1 cellular context compared by ENCODE assay signal in genomic region chr2:26345554-26346453, GRCh38.
TF ChIP-seq lines count a peak whose summit lies in the region.

A gene with protein sequence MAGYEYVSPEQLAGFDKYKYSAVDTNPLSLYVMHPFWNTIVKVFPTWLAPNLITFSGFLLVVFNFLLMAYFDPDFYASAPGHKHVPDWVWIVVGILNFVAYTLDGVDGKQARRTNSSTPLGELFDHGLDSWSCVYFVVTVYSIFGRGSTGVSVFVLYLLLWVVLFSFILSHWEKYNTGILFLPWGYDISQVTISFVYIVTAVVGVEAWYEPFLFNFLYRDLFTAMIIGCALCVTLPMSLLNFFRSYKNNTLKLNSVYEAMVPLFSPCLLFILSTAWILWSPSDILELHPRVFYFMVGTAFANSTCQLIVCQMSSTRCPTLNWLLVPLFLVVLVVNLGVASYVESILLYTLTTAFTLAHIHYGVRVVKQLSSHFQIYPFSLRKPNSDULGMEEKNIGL (plus strand): TSS chr2:26346143. CDS start chr2:26346233, 90 bp downstream.

TF ChIP-seq in HepG2, 621 proteins besides CTCF, POLR2A, EP300 and RAD21 (continued from another document and continues in another):
- TF ChIP-seq ZXDC (CRISPR knock-in tag; IDR thresholded peaks at IDR 0.05) (peak; percentile 67; the same call in 1 of the 2 replicates), HNF4G (IDR thresholded peaks at IDR 0.05; ENCODE audit: borderline replicate concordance, low read depth, low read length) (peak; percentile 45; the same call in 1 of the 2 replicates), HNF4G (CRISPR knock-in tag; IDR thresholded peaks at IDR 0.05; ENCODE audit: borderline replicate concordance, low read depth) (no peak; the same call in none of the 2 replicates), ZZZ3 (CRISPR knock-in tag; IDR thresholded peaks at IDR 0.05; ENCODE audit: borderline replicate concordance) (peak; percentile 75; the same call in 1 of the 2 replicates), KAT7 (CRISPR knock-in tag; IDR thresholded peaks at IDR 0.05; ENCODE audit: borderline replicate concordance) (0 out of 2 replicates have a peak, but pooled peaks have one; percentile 67), MED1 (CRISPR knock-in tag; IDR thresholded peaks at IDR 0.05) (peak; percentile 75), ZNF138 (CRISPR knock-in tag; IDR thresholded peaks at IDR 0.05; ENCODE audit: low read depth) (peak; percentile 87; the same call in 1 of the 2 replicates), PCBP2 (optimal IDR thresholded peaks at IDR 0.05; ENCODE audit: low read depth, low read length, poor library complexity, severe bottlenecking) (no peak), ZBTB42 (CRISPR knock-in tag; IDR thresholded peaks at IDR 0.05) (0 out of 2 replicates have a peak, but pooled peaks have one; percentile 91), BORCS8-MEF2B (CRISPR knock-in tag; IDR thresholded peaks at IDR 0.05) (peak; percentile 92), ZNF274 (CRISPR knock-in tag; IDR thresholded peaks at IDR 0.05) (peak; percentile 93; the same call in 1 of the 2 replicates), PTBP1 (IDR thresholded peaks at IDR 0.05; ENCODE audit: low read depth, low read length, poor library complexity, severe bottlenecking) (no peak), U2AF2 (IDR thresholded peaks at IDR 0.05; ENCODE audit: low read depth, low read length) (no peak), ZNF629 (CRISPR knock-in tag; conservative IDR thresholded peaks at IDR 0.05) (0 out of 2 replicates have a peak, but pooled peaks have one; percentile 17), TP53 (CRISPR knock-in tag; conservative IDR thresholded peaks at IDR 0.05) (no peak), ZNF142 (CRISPR knock-in tag; IDR thresholded peaks at IDR 0.05) (peak; percentile 59), ZFP90 (CRISPR knock-in tag; IDR thresholded peaks at IDR 0.05; ENCODE audit: borderline replicate concordance) (0 out of 2 replicates have a peak, but pooled peaks have one; percentile 79), MEIS1 (CRISPR knock-in tag; IDR thresholded peaks at IDR 0.05; ENCODE audit: borderline replicate concordance) (no peak; the same call in 1 of the 2 replicates), MAX (IDR thresholded peaks at IDR 0.05) (peak; percentile 52), TBX2 (CRISPR knock-in tag; IDR thresholded peaks at IDR 0.05; ENCODE audit: borderline replicate concordance) (peak; percentile 95), CEBPB (IDR thresholded peaks at IDR 0.05; ENCODE audit: borderline replicate concordance, low read depth, low read length) (peak; percentile 34; the same call in 1 of the 2 replicates), HOXD1 (CRISPR knock-in tag; IDR thresholded peaks at IDR 0.05) (peak; percentile 38; the same call in 1 of the 2 replicates), SCMH1 (CRISPR knock-in tag; IDR thresholded peaks at IDR 0.05; ENCODE audit: borderline replicate concordance) (no peak), LCORL (IDR thresholded peaks at IDR 0.05) (no peak), LCORL (CRISPR knock-in tag; IDR thresholded peaks at IDR 0.05) (peak; percentile 55), ZNF34 (CRISPR knock-in tag; IDR thresholded peaks at IDR 0.05; ENCODE audit: borderline replicate concordance) (0 out of 2 replicates have a peak, but pooled peaks have one; percentile 82), JUN (CRISPR knock-in tag; IDR thresholded peaks at IDR 0.05) (peak; percentile 52; the same call in 1 of the 2 replicates), PPARG (CRISPR knock-in tag; conservative IDR thresholded peaks at IDR 0.05) (peak; percentile 98), NPAS2 (CRISPR knock-in tag; IDR thresholded peaks at IDR 0.05; ENCODE audit: borderline replicate concordance) (no peak), ZNF180 (CRISPR knock-in tag; IDR thresholded peaks at IDR 0.05; ENCODE audit: borderline replicate concordance, low read depth) (no peak), TMF1 (CRISPR knock-in tag; IDR thresholded peaks at IDR 0.05; ENCODE audit: low read depth) (peak; percentile 66; the same call in 1 of the 2 replicates), ZNF121 (CRISPR knock-in tag; IDR thresholded peaks at IDR 0.05) (0 out of 2 replicates have a peak, but pooled peaks have one; percentile 16), ZSCAN30 (CRISPR knock-in tag; IDR thresholded peaks at IDR 0.05) (no peak), STAG1 (CRISPR knock-in tag; IDR thresholded peaks at IDR 0.05) (0 out of 2 replicates have a peak, but pooled peaks have one; percentile 5), RBM22 (optimal IDR thresholded peaks at IDR 0.05; ENCODE audit: low read length) (no peak), IKZF1 (IDR thresholded peaks at IDR 0.05) (no peak), RFX3 (CRISPR knock-in tag; IDR thresholded peaks at IDR 0.05) (no peak; the same call in 1 of the 2 replicates), HNRNPL (IDR thresholded peaks at IDR 0.05; ENCODE audit: low read depth, low read length) (peak; percentile 98), ZNF672 (CRISPR knock-in tag; IDR thresholded peaks at IDR 0.05) (no peak), ZNF343 (CRISPR knock-in tag; IDR thresholded peaks at IDR 0.05) (no peak; the same call in 1 of the 2 replicates), ATF7 (IDR thresholded peaks at IDR 0.05) (peak; percentile 51; the same call in 1 of the 2 replicates), ATF7 (CRISPR knock-in tag; IDR thresholded peaks at IDR 0.05) (peak; percentile 81; the same call in 1 of the 2 replicates), ZNF501 (CRISPR knock-in tag; IDR thresholded peaks at IDR 0.05) (peak; percentile 95), ZNF510 (CRISPR knock-in tag; IDR thresholded peaks at IDR 0.05; ENCODE audit: low read depth) (peak; percentile 61; the same call in 1 of the 2 replicates), NCOA1 (CRISPR knock-in tag; IDR thresholded peaks at IDR 0.05) (peak; percentile 96), ZNF83 (CRISPR knock-in tag; IDR thresholded peaks at IDR 0.05; ENCODE audit: borderline replicate concordance) (no peak; the same call in 1 of the 2 replicates)
- TF ChIP-seq, protein P1, sequence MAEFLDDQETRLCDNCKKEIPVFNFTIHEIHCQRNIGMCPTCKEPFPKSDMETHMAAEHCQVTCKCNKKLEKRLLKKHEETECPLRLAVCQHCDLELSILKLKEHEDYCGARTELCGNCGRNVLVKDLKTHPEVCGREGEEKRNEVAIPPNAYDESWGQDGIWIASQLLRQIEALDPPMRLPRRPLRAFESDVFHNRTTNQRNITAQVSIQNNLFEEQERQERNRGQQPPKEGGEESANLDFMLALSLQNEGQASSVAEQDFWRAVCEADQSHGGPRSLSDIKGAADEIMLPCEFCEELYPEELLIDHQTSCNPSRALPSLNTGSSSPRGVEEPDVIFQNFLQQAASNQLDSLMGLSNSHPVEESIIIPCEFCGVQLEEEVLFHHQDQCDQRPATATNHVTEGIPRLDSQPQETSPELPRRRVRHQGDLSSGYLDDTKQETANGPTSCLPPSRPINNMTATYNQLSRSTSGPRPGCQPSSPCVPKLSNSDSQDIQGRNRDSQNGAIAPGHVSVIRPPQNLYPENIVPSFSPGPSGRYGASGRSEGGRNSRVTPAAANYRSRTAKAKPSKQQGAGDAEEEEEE (CRISPR knock-in tag; IDR thresholded peaks at IDR 0.05; ENCODE audit: borderline replicate concordance): no peak; the same call in 1 of the 2 replicates
- TF ChIP-seq, protein P2, sequence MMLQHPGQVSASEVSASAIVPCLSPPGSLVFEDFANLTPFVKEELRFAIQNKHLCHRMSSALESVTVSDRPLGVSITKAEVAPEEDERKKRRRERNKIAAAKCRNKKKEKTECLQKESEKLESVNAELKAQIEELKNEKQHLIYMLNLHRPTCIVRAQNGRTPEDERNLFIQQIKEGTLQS (CRISPR knock-in tag; IDR thresholded peaks at IDR 0.05): peak; percentile 14; the same call in 1 of the 2 replicates
- TF ChIP-seq, protein P3, sequence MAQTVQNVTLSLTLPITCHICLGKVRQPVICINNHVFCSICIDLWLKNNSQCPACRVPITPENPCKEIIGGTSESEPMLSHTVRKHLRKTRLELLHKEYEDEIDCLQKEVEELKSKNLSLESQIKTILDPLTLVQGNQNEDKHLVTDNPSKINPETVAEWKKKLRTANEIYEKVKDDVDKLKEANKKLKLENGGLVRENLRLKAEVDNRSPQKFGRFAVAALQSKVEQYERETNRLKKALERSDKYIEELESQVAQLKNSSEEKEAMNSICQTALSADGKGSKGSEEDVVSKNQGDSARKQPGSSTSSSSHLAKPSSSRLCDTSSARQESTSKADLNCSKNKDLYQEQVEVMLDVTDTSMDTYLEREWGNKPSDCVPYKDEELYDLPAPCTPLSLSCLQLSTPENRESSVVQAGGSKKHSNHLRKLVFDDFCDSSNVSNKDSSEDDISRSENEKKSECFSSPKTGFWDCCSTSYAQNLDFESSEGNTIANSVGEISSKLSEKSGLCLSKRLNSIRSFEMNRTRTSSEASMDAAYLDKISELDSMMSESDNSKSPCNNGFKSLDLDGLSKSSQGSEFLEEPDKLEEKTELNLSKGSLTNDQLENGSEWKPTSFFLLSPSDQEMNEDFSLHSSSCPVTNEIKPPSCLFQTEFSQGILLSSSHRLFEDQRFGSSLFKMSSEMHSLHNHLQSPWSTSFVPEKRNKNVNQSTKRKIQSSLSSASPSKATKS (CRISPR knock-in tag; IDR thresholded peaks at IDR 0.05): no peak
- TF ChIP-seq, protein P4, sequence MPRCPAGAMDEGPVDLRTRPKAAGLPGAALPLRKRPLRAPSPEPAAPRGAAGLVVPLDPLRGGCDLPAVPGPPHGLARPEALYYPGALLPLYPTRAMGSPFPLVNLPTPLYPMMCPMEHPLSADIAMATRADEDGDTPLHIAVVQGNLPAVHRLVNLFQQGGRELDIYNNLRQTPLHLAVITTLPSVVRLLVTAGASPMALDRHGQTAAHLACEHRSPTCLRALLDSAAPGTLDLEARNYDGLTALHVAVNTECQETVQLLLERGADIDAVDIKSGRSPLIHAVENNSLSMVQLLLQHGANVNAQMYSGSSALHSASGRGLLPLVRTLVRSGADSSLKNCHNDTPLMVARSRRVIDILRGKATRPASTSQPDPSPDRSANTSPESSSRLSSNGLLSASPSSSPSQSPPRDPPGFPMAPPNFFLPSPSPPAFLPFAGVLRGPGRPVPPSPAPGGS (CRISPR knock-in tag; IDR thresholded peaks at IDR 0.05): peak; percentile 56
- TF ChIP-seq, protein P5, sequence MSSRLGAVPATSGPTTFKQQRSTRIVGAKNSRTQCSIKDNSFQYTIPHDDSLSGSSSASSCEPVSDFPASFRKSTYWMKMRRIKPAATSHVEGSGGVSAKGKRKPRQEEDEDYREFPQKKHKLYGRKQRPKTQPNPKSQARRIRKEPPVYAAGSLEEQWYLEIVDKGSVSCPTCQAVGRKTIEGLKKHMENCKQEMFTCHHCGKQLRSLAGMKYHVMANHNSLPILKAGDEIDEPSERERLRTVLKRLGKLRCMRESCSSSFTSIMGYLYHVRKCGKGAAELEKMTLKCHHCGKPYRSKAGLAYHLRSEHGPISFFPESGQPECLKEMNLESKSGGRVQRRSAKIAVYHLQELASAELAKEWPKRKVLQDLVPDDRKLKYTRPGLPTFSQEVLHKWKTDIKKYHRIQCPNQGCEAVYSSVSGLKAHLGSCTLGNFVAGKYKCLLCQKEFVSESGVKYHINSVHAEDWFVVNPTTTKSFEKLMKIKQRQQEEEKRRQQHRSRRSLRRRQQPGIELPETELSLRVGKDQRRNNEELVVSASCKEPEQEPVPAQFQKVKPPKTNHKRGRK (CRISPR knock-in tag; IDR thresholded peaks at IDR 0.05): no peak
